16 cellular contexts compared by ENCODE assay signal in genomic region chr9:84758817-84759216, GRCh38.
A peak's percentile ranks its signal among the peaks of the same experiment; 100 is the strongest.
DNase-seq lines count a peak whose midpoint lies in the region; ATAC-seq and TF ChIP-seq lines count a peak whose summit lies in the region.
"Had no signal": no experiment of that assay in that cellular context is flagged by ENCODE, and none has a peak within 500 bp of the region (broad histone marks: within the 10 kb centered on the region; RNA-seq: fewer than 3 reads in every experiment).

No MANE protein-coding gene starts in this region.

- intact Hi-C loops in MCF 10A (cut with micrococcal nuclease) (no loop called here), breast epithelium (cut with DNase I; ENCODE audit: low total_unique reads) (no loop called here)
- intact Hi-C loops in activated CD8-positive, alpha-beta T cell treated with anti-CD3 and anti-CD28 coated beads for 36 hours (cut with micrococcal nuclease): no loop called here

- POLR2A ChIA-PET in MCF 10A (lab: Yijun Ruan, JAX): interaction anchor here (0.8 to 2.0 kb wide), 5 partner anchors 10 to 346 kb away, joined by 3 to 9 read pairs (median 3); no protein-coding TSS in a partner anchor
- POLR2A ChIA-PET in activated CD8-positive, alpha-beta T cell treated with anti-CD3 and anti-CD28 coated beads for 36 hours (lab: Charles Lee): no interaction called here

- ATAC-seq in HG02759 (IDR thresholded peaks at IDR 0.05; ENCODE audit: unreplicated experiment): peak; percentile 3
- no peak for ATAC-seq in activated CD8-positive, alpha-beta T cell treated with anti-CD3 and anti-CD28 coated beads for 36 hours
- ATAC-seq: upper lobe of right lung had no signal

- TF ChIP-seq CTCF in MCF 10A (IDR thresholded peaks at IDR 0.05; ENCODE audit: unreplicated experiment) (no peak), breast epithelium (IDR thresholded peaks at IDR 0.05) (no peak)
- no peak for TF ChIP-seq CTCF in activated CD8-positive, alpha-beta T cell treated with anti-CD3 and anti-CD28 coated beads for 36 hours (IDR thresholded peaks at IDR 0.05)

- H3K9me3 ChIP-seq in breast epithelium (no peaks in the 10 kb centered on the region), subcutaneous abdominal adipose tissue (ENCODE audit: control insufficient read depth in 5 of 5, low read length in 5 of 5) (no peaks in the 10 kb centered on the region)
- H3K9me3 ChIP-seq: ovary, upper lobe of right lung had no signal

- peak overlapping the region; percentile 77 for H3K27ac Mint-ChIP-seq in MCF 10A (ENCODE audit: low read depth, unreplicated experiment)
- peak overlapping the region; percentile 10 for H3K27ac Mint-ChIP-seq in activated CD8-positive, alpha-beta T cell treated with anti-CD3 and anti-CD28 coated beads for 36 hours
- H3K27ac Mint-ChIP-seq: CD8-positive, alpha-beta memory T cell had no signal

- H3K4me3 Mint-ChIP-seq in MCF 10A (ENCODE audit: unreplicated experiment): no peak overlapping the region
- H3K4me3 Mint-ChIP-seq in activated CD8-positive, alpha-beta T cell treated with anti-CD3 and anti-CD28 coated beads for 36 hours: no peak overlapping the region
- H3K4me3 Mint-ChIP-seq: CD8-positive, alpha-beta memory T cell; central memory CD8-positive, alpha-beta T cell had no signal

- DNase-seq in MCF 10A (ENCODE audit: unreplicated experiment): no peak
- DNase-seq in breast epithelium (ENCODE audit: low spot score in 2 of 2): no peak
- DNase-seq in activated CD8-positive, alpha-beta T cell treated with anti-CD3 and anti-CD28 coated beads for 36 hours: no peak
- DNase-seq in DMS153 (lab: John Stamatoyannopoulos, UW): no peak
- no peak for DNase-seq in SW 1271 (lab: John Stamatoyannopoulos, UW)
- no peak for DNase-seq in central memory CD4-positive, alpha-beta T cell
- DNase-seq: activated T-cell treated with anti-CD3 and anti-CD28 coated beads, Interleukin-2, amount 50 U/mL, for 1 hour; CD8-positive, alpha-beta memory T cell; NCI-H1417 treated with DMSO at 0.1 percent for 48 hours; NCI-H226; ovary; RPMI8226; upper lobe of right lung had no signal

- BruUV-seq in MCF 10A (replicated peaks; lab: Mats Ljungman, UMichigan): TSS peak; percentile 48

- H3K27me3 Mint-ChIP-seq in MCF 10A (ENCODE audit: insufficient read depth, unreplicated experiment): no peaks in the 10 kb centered on the region
- H3K27me3 Mint-ChIP-seq in activated CD8-positive, alpha-beta T cell treated with anti-CD3 and anti-CD28 coated beads for 36 hours: peaks cover 6% of the 10 kb centered on the region
- H3K27me3 Mint-ChIP-seq: CD8-positive, alpha-beta memory T cell had no signal

- CTCF ChIA-PET in MCF 10A (lab: Yijun Ruan, JAX): interaction anchor here (1.3 kb wide), 1 partner anchor 30 kb away, joined by 6 read pairs; no protein-coding TSS in a partner anchor
- CTCF ChIA-PET in activated CD8-positive, alpha-beta T cell treated with anti-CD3 and anti-CD28 coated beads for 36 hours (lab: Charles Lee): no interaction called here

- peaks cover 12% of the 10 kb centered on the region for H3K4me1 Mint-ChIP-seq in MCF 10A (ENCODE audit: insufficient read depth, unreplicated experiment)
- peaks cover 13% of the 10 kb centered on the region for H3K4me1 Mint-ChIP-seq in activated CD8-positive, alpha-beta T cell treated with anti-CD3 and anti-CD28 coated beads for 36 hours (ENCODE audit: low read depth)
- H3K4me1 Mint-ChIP-seq: central memory CD8-positive, alpha-beta T cell had no signal

- H3K9ac ChIP-seq in subcutaneous abdominal adipose tissue (ENCODE audit: low read length in 5 of 5): no peak overlapping the region

- no peaks in the 10 kb centered on the region for H3K36me3 ChIP-seq in breast epithelium
- H3K36me3 ChIP-seq in subcutaneous abdominal adipose tissue (ENCODE audit: control insufficient read depth in 5 of 5, insufficient read depth in 5 of 5, low read length in 5 of 5): peaks cover 0 to 13% (median 5%) of the 10 kb centered on the region in 5 donors
- H3K36me3 ChIP-seq: ovary, upper lobe of right lung had no signal

- TF ChIP-seq POLR2A in breast epithelium (IDR thresholded peaks at IDR 0.05): no peak

- H3K4me1 ChIP-seq in breast epithelium (peaks cover 0 to 9% of the 10 kb centered on the region in 2 donors), subcutaneous abdominal adipose tissue (ENCODE audit: control insufficient read depth in 5 of 5, insufficient read depth in 5 of 5, low read length in 5 of 5) (peaks cover 4 to 36% (median 30%) of the 10 kb centered on the region in 5 donors)
- H3K4me1 ChIP-seq: upper lobe of right lung had no signal

- no peaks in the 10 kb centered on the region for H3K36me3 Mint-ChIP-seq in MCF 10A (ENCODE audit: insufficient read depth, unreplicated experiment)
- no peaks in the 10 kb centered on the region for H3K36me3 Mint-ChIP-seq in activated CD8-positive, alpha-beta T cell treated with anti-CD3 and anti-CD28 coated beads for 36 hours (ENCODE audit: low read depth)

- H3K27ac ChIP-seq in breast epithelium (peak overlapping the region in 1 of 2 donors; percentile 43), subcutaneous abdominal adipose tissue (ENCODE audit: low read depth, low read length) (peak overlapping the region; percentile 15)
- H3K27ac ChIP-seq: ovary, upper lobe of right lung had no signal

- H3K4me3 ChIP-seq in breast epithelium: no peak overlapping the region
- H3K4me3 ChIP-seq in subcutaneous abdominal adipose tissue (ENCODE audit: low read depth in 1 of 5, low read length in 5 of 5): no peak overlapping the region
- H3K4me3 ChIP-seq: ovary, upper lobe of right lung had no signal

- no peaks in the 10 kb centered on the region for H3K27me3 ChIP-seq in breast epithelium
- no peaks in the 10 kb centered on the region for H3K27me3 ChIP-seq in subcutaneous abdominal adipose tissue (ENCODE audit: control insufficient read depth in 5 of 5, insufficient read depth in 4 of 5, low read length in 5 of 5)
- H3K27me3 ChIP-seq: ovary, upper lobe of right lung had no signal

- H3K9me3 Mint-ChIP-seq in MCF 10A (ENCODE audit: unreplicated experiment): no peaks in the 10 kb centered on the region
- no peaks in the 10 kb centered on the region for H3K9me3 Mint-ChIP-seq in activated CD8-positive, alpha-beta T cell treated with anti-CD3 and anti-CD28 coated beads for 36 hours
- H3K9me3 Mint-ChIP-seq: central memory CD8-positive, alpha-beta T cell had no signal
